1 cellular context compared by ENCODE assay signal in the genomic region with DNA sequence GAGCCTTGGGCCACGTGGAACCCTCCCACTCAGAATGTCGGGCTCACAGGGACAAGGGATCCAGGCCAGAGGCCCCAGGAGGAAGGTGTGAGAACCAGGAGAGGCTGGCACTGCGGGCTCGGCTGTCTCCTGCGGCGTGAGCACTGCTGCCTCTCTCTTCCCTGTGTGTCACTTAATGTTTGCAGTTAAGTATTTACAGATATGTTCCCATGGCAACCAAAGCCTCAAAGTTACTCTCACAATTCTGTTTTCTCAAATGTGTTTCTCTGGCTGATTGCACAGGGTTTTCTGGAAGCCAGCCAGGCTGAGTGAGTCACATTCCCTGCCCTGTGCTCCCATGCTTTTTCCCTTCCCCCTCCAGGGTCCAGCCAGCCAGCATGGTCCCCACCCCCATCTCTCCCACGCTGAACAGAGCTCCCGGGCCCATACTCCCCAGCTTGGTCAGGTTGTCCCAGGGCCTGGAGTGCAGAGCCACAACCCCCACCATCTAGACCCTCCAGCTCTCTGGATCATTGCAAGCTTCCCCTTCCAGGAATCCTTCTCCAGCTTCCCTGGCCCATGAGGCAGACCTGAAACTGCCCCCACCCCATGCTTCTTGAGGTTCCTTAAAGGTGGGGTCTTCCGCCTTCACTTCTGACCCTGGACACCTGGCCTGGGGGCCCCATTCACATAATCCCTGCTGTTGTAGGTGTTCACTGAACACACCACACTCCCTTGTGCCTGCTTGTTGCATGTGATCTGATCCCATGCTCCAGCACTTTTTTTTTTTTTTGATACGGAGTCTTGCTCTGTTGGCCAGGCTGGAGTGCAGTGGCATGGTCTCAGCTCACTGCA.
TF ChIP-seq lines count a peak whose summit lies in the region.

No MANE protein-coding gene starts in this region.

TF ChIP-seq in HEK293, 187 proteins besides CTCF, POLR2A, EP300 and RAD21 (continued from another document and continues in another):
- TF ChIP-seq WT1 (tag by site-specific recombination; IDR thresholded peaks at IDR 0.05) (0 out of 2 replicates have a peak, but pooled peaks have one; percentile 47), ZFP37 (tag by site-specific recombination; IDR thresholded peaks at IDR 0.05) (0 out of 2 replicates have a peak, but pooled peaks have one; percentile 34), ZNF24 (tag by site-specific recombination; IDR thresholded peaks at IDR 0.05) (no peak), GLIS1 (tag by site-specific recombination; IDR thresholded peaks at IDR 0.05) (peak; percentile 90), ZXDB (tag by site-specific recombination; IDR thresholded peaks at IDR 0.05) (peak; percentile 64; the same call in 1 of the 2 replicates), ZFP69B (tag by site-specific recombination; IDR thresholded peaks at IDR 0.05) (peak; percentile 84), MZF1 (tag by site-specific recombination; IDR thresholded peaks at IDR 0.05; ENCODE audit: borderline replicate concordance) (no peak), ZNF624 (tag by site-specific recombination; IDR thresholded peaks at IDR 0.05) (no peak), EGR2 (tag by site-specific recombination; IDR thresholded peaks at IDR 0.05; ENCODE audit: low read depth) (peak; percentile 82; the same call in 1 of the 2 replicates), ZNF76 (tag by site-specific recombination; IDR thresholded peaks at IDR 0.05; ENCODE audit: borderline replicate concordance, low read depth) (no peak), ZNF16 (tag by site-specific recombination; IDR thresholded peaks at IDR 0.05; ENCODE audit: low read depth) (no peak), KLF10 (tag by site-specific recombination; IDR thresholded peaks at IDR 0.05) (no peak), HOXD13 (CRISPR knock-in tag; IDR thresholded peaks at IDR 0.05; ENCODE audit: borderline replicate concordance) (no peak), ZNF37A (tag by site-specific recombination; IDR thresholded peaks at IDR 0.05) (no peak), RBAK (tag by site-specific recombination; IDR thresholded peaks at IDR 0.05) (no peak), ZFHX2 (tag by site-specific recombination; conservative IDR thresholded peaks at IDR 0.05) (peak; percentile 91), ZNF214 (tag by site-specific recombination; IDR thresholded peaks at IDR 0.05; ENCODE audit: borderline replicate concordance) (no peak), OSR2 (tag by site-specific recombination; IDR thresholded peaks at IDR 0.05) (no peak), ZNF239 (tag by site-specific recombination; IDR thresholded peaks at IDR 0.05) (no peak), TRIM28 (IDR thresholded peaks at IDR 0.05; ENCODE audit: borderline replicate concordance, low read length) (peak; percentile 99), PRDM1 (tag by site-specific recombination; IDR thresholded peaks at IDR 0.05) (peak; percentile 84), ZNF629 (tag by site-specific recombination; IDR thresholded peaks at IDR 0.05) (peak; percentile 49), ZNF19 (tag by site-specific recombination; IDR thresholded peaks at IDR 0.05; ENCODE audit: low read depth) (no peak), ZNF473 (tag by site-specific recombination; IDR thresholded peaks at IDR 0.05) (no peak), ZSCAN16 (tag by site-specific recombination; IDR thresholded peaks at IDR 0.05) (0 out of 2 replicates have a peak, but pooled peaks have one; percentile 57), HOXC10 (CRISPR knock-in tag; IDR thresholded peaks at IDR 0.05) (no peak), ZNF221 (tag by site-specific recombination; IDR thresholded peaks at IDR 0.05; ENCODE audit: borderline replicate concordance) (no peak), ZNF777 (tag by site-specific recombination; IDR thresholded peaks at IDR 0.05; ENCODE audit: borderline replicate concordance) (no peak), ZNF785 (tag by site-specific recombination; IDR thresholded peaks at IDR 0.05) (no peak), SETDB1 (IDR thresholded peaks at IDR 0.05; ENCODE audit: insufficient read length, low read length) (no peak), ZNF501 (tag by site-specific recombination; IDR thresholded peaks at IDR 0.05) (0 out of 2 replicates have a peak, but pooled peaks have one; percentile 23), ZNF211 (tag by site-specific recombination; IDR thresholded peaks at IDR 0.05; ENCODE audit: low read depth) (no peak), ZNF843 (tag by site-specific recombination; IDR thresholded peaks at IDR 0.05) (peak; percentile 51), GLIS2 (tag by site-specific recombination; IDR thresholded peaks at IDR 0.05) (peak; percentile 44; the same call in 1 of the 2 replicates), ZNF133 (tag by site-specific recombination; IDR thresholded peaks at IDR 0.05) (no peak), ZNF433 (tag by site-specific recombination; IDR thresholded peaks at IDR 0.05; ENCODE audit: low read depth) (no peak), ZNF302 (tag by site-specific recombination; IDR thresholded peaks at IDR 0.05; ENCODE audit: low read depth) (no peak), GLI2 (tag by site-specific recombination; IDR thresholded peaks at IDR 0.05; ENCODE audit: borderline replicate concordance, low read depth) (no peak), ZNF266 (tag by site-specific recombination; IDR thresholded peaks at IDR 0.05; ENCODE audit: low read depth) (no peak), ZNF530 (tag by site-specific recombination; IDR thresholded peaks at IDR 0.05; ENCODE audit: low read depth) (no peak)
- TF ChIP-seq, protein P1, sequence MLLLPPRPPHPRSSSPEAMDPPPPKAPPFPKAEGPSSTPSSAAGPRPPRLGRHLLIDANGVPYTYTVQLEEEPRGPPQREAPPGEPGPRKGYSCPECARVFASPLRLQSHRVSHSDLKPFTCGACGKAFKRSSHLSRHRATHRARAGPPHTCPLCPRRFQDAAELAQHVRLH (tag by site-specific recombination; IDR thresholded peaks at IDR 0.05): 0 out of 2 replicates have a peak, but pooled peaks have one; percentile 9
- TF ChIP-seq, protein P2, sequence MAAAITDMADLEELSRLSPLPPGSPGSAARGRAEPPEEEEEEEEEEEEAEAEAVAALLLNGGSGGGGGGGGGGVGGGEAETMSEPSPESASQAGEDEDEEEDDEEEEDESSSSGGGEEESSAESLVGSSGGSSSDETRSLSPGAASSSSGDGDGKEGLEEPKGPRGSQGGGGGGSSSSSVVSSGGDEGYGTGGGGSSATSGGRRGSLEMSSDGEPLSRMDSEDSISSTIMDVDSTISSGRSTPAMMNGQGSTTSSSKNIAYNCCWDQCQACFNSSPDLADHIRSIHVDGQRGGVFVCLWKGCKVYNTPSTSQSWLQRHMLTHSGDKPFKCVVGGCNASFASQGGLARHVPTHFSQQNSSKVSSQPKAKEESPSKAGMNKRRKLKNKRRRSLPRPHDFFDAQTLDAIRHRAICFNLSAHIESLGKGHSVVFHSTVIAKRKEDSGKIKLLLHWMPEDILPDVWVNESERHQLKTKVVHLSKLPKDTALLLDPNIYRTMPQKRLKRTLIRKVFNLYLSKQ (tag by site-specific recombination; IDR thresholded peaks at IDR 0.05; ENCODE audit: borderline replicate concordance): no peak
- TF ChIP-seq, protein P3, sequence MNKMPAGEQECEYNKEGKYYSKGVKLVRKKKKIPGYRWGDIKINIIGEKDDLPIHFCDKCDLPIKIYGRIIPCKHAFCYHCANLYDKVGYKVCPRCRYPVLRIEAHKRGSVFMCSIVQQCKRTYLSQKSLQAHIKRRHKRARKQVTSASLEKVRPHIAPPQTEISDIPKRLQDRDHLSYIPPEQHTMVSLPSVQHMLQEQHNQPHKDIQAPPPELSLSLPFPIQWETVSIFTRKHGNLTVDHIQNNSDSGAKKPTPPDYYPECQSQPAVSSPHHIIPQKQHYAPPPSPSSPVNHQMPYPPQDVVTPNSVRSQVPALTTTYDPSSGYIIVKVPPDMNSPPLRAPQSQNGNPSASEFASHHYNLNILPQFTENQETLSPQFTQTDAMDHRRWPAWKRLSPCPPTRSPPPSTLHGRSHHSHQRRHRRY (tag by site-specific recombination; IDR thresholded peaks at IDR 0.05): no peak
- TF ChIP-seq, protein P4, sequence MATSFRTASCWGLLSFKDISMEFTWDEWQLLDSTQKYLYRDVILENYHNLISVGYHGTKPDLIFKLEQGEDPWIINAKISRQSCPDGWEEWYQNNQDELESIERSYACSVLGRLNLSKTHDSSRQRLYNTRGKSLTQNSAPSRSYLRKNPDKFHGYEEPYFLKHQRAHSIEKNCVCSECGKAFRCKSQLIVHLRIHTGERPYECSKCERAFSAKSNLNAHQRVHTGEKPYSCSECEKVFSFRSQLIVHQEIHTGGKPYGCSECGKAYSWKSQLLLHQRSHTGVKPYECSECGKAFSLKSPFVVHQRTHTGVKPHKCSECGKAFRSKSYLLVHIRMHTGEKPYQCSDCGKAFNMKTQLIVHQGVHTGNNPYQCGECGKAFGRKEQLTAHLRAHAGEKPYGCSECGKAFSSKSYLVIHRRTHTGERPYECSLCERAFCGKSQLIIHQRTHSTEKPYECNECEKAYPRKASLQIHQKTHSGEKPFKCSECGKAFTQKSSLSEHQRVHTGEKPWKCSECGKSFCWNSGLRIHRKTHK (tag by site-specific recombination; IDR thresholded peaks at IDR 0.05): no peak
- TF ChIP-seq, protein P5, sequence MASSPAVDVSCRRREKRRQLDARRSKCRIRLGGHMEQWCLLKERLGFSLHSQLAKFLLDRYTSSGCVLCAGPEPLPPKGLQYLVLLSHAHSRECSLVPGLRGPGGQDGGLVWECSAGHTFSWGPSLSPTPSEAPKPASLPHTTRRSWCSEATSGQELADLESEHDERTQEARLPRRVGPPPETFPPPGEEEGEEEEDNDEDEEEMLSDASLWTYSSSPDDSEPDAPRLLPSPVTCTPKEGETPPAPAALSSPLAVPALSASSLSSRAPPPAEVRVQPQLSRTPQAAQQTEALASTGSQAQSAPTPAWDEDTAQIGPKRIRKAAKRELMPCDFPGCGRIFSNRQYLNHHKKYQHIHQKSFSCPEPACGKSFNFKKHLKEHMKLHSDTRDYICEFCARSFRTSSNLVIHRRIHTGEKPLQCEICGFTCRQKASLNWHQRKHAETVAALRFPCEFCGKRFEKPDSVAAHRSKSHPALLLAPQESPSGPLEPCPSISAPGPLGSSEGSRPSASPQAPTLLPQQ (tag by site-specific recombination; IDR thresholded peaks at IDR 0.05): peak; percentile 84
- TF ChIP-seq, protein P6, sequence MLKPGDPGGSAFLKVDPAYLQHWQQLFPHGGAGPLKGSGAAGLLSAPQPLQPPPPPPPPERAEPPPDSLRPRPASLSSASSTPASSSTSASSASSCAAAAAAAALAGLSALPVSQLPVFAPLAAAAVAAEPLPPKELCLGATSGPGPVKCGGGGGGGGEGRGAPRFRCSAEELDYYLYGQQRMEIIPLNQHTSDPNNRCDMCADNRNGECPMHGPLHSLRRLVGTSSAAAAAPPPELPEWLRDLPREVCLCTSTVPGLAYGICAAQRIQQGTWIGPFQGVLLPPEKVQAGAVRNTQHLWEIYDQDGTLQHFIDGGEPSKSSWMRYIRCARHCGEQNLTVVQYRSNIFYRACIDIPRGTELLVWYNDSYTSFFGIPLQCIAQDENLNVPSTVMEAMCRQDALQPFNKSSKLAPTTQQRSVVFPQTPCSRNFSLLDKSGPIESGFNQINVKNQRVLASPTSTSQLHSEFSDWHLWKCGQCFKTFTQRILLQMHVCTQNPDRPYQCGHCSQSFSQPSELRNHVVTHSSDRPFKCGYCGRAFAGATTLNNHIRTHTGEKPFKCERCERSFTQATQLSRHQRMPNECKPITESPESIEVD (tag by site-specific recombination; IDR thresholded peaks at IDR 0.05): peak; percentile 76
- TF ChIP-seq, protein P7, sequence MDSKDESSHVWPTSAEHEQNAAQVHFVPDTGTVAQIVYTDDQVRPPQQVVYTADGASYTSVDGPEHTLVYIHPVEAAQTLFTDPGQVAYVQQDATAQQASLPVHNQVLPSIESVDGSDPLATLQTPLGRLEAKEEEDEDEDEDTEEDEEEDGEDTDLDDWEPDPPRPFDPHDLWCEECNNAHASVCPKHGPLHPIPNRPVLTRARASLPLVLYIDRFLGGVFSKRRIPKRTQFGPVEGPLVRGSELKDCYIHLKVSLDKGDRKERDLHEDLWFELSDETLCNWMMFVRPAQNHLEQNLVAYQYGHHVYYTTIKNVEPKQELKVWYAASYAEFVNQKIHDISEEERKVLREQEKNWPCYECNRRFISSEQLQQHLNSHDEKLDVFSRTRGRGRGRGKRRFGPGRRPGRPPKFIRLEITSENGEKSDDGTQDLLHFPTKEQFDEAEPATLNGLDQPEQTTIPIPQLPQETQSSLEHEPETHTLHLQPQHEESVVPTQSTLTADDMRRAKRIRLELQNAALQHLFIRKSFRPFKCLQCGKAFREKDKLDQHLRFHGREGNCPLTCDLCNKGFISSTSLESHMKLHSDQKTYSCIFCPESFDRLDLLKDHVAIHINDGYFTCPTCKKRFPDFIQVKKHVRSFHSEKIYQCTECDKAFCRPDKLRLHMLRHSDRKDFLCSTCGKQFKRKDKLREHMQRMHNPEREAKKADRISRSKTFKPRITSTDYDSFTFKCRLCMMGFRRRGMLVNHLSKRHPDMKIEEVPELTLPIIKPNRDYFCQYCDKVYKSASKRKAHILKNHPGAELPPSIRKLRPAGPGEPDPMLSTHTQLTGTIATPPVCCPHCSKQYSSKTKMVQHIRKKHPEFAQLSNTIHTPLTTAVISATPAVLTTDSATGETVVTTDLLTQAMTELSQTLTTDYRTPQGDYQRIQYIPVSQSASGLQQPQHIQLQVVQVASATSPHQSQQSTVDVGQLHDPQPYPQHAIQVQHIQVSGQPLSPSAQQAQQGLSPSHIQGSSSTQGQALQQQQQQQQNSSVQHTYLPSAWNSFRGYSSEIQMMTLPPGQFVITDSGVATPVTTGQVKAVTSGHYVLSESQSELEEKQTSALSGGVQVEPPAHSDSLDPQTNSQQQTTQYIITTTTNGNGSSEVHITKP (tag by site-specific recombination; IDR thresholded peaks at IDR 0.05): no peak
- TF ChIP-seq, protein P8, sequence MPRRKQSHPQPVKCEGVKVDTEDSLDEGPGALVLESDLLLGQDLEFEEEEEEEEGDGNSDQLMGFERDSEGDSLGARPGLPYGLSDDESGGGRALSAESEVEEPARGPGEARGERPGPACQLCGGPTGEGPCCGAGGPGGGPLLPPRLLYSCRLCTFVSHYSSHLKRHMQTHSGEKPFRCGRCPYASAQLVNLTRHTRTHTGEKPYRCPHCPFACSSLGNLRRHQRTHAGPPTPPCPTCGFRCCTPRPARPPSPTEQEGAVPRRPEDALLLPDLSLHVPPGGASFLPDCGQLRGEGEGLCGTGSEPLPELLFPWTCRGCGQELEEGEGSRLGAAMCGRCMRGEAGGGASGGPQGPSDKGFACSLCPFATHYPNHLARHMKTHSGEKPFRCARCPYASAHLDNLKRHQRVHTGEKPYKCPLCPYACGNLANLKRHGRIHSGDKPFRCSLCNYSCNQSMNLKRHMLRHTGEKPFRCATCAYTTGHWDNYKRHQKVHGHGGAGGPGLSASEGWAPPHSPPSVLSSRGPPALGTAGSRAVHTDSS (tag by site-specific recombination; IDR thresholded peaks at IDR 0.05): no peak
